ENCODE assay signal across 8 cellular contexts in the genomic region with DNA sequence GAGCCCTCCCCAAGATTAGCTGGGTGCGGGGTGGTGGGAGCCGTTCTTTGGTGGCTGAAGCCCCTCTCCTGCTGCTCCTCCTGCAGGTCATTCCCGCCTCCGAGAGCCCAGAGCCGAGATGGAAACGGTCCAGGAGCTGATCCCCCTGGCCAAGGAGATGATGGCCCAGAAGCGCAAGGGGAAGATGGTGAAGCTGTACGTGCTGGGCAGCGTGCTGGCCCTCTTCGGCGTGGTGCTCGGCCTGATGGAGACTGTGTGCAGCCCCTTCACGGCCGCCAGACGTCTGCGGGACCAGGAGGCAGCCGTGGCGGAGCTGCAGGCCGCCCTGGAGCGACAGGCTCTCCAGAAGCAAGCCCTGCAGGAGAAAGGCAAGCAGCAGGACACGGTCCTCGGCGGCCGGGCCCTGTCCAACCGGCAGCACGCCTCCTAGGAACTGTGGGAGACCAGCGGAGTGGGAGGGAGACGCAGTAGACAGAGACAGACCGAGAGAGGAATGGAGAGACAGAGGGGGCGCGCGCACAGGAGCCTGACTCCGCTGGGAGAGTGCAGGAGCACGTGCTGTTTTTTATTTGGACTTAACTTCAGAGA. TPM values are rescaled to one million over a fixed set of nuclear protein-coding genes. Genes with fewer than 3 reads are reported as not detected.
DNase-seq lines count a peak whose midpoint lies in the region; ATAC-seq and TF ChIP-seq lines count a peak whose summit lies in the region.

No MANE protein-coding gene starts in this region.

- H3K27ac ChIP-seq in A673 (ENCODE audit: low read depth, low read length, poor library complexity, severe bottlenecking) (no peak overlapping the region), ascending aorta (peak overlapping the region; percentile 5 to 13), rectal smooth muscle tissue (ENCODE audit: low read depth, low read length) (no peak overlapping the region)

- H3K4me3 ChIP-seq in A673 (ENCODE audit: low read depth, low read length, poor library complexity, severe bottlenecking) (peak overlapping the region; percentile 52), ascending aorta (peak overlapping the region; percentile 65 to 76), rectal smooth muscle tissue (ENCODE audit: low read length) (peak overlapping the region; percentile 92)

- ATAC-seq in GM21717 (IDR thresholded peaks at IDR 0.05; ENCODE audit: unreplicated experiment) = no peak
- no peak for ATAC-seq in GM19351 (IDR thresholded peaks at IDR 0.05; ENCODE audit: unreplicated experiment)

- CTCF ChIA-PET in A673 (lab: Charles Lee) = interaction anchor here (0.7 kb wide), 1 partner anchor 771 kb away, joined by 3 read pairs; no protein-coding TSS in a partner anchor

- H3K4me1 ChIP-seq in A673 (ENCODE audit: insufficient read depth, low read length, poor library complexity, severe bottlenecking) (peaks cover 10% of the 10 kb centered on the region), ascending aorta (peaks cover 4 to 11% of the 10 kb centered on the region in 2 donors), rectal smooth muscle tissue (ENCODE audit: control insufficient read depth, insufficient read depth, low read length) (peaks cover 2% of the 10 kb centered on the region)

- no peak for TF ChIP-seq CTCF in A673 (conservative IDR thresholded peaks at IDR 0.05; ENCODE audit: low read depth, low read length)
- no peak for TF ChIP-seq CTCF in ascending aorta (IDR thresholded peaks at IDR 0.05)

- peaks cover 21% of the 10 kb centered on the region for H3K27me3 ChIP-seq in A673 (replicated peaks; ENCODE audit: insufficient read depth, low read depth, low read length, poor library complexity)
- no peaks in the 10 kb centered on the region for H3K27me3 ChIP-seq in ascending aorta
- H3K27me3 ChIP-seq in rectal smooth muscle tissue (ENCODE audit: control insufficient read depth, insufficient read depth, low read length) = peaks cover 3% of the 10 kb centered on the region

- POLR2A ChIA-PET in A673 (lab: Charles Lee; ENCODE audit: low non-redundant PET) = no interaction called here

- intact Hi-C loops in A673 (cut with micrococcal nuclease; ENCODE audit: unreplicated experiment) = no loop called here
- intact Hi-C loops in ascending aorta (cut with DNase I) = no loop called here

- H3K36me3 ChIP-seq in A673 (ENCODE audit: insufficient read depth, low read length, poor library complexity, severe bottlenecking) = no peaks in the 10 kb centered on the region
- H3K36me3 ChIP-seq in ascending aorta = no peaks in the 10 kb centered on the region
- H3K36me3 ChIP-seq in rectal smooth muscle tissue (ENCODE audit: control insufficient read depth, insufficient read depth, low read length) = no peaks in the 10 kb centered on the region

- BruUV-seq in A673 (replicated peaks; lab: Mats Ljungman, UMichigan) = TSS peak; percentile 84

- H3K9me3 ChIP-seq in A673 (ENCODE audit: low read depth, low read length, poor library complexity, severe bottlenecking) (no peaks in the 10 kb centered on the region), ascending aorta (no peaks in the 10 kb centered on the region)

- DNase-seq in A673 (ENCODE audit: low spot score) (no peak), HK-2 (ENCODE audit: unreplicated experiment) (peak; percentile 58), ascending aorta (ENCODE audit: low spot score in 2 of 2) (no peak), hippocampal formation (lab: John Stamatoyannopoulos, UW) (peak; percentile 26 to 55), NCI-H2196 (lab: John Stamatoyannopoulos, UW; ENCODE audit: unreplicated experiment) (no peak)

- H3K9ac ChIP-seq in rectal smooth muscle tissue (ENCODE audit: low read length) = no peak overlapping the region

RNA-seq across cellular contexts. Expression of a gene that starts 0.4 kb away (rescaled TPM):
- total RNA-seq in A673 (2021) = 5.8 and 9.0 TPM in 2 replicates
- 15.1 TPM for total RNA-seq in ascending aorta

RNA-seq across cellular contexts. Expression of a gene that starts 23.4 kb away (rescaled TPM):
- total RNA-seq in A673 (2021) (8.1 and 12.7 TPM in 2 replicates), ascending aorta (0.75 TPM)

RNA-seq across cellular contexts. Expression of a gene that starts 29.0 kb away (rescaled TPM):
- total RNA-seq in A673 (2021) (not detected in 2 replicates), ascending aorta (0.32 TPM)

Comparison
In these comparisons a context has a peak if more than half of its experiments do, and no peak if none do; other contexts are left out.
1. DNase-seq: peak in HK-2 (single experiment) and hippocampal formation (2 of 2); none in A673 (single experiment), ascending aorta (0 of 2) and NCI-H2196 (single experiment).
2. H3K27ac ChIP-seq: peak in ascending aorta (2 of 2); none in A673 (single experiment) and rectal smooth muscle tissue (single experiment).
3. Peak in every context shown above with its lines, with median percentiles within 50 percentile points of each other: H3K4me3 ChIP-seq.